ENCODE assay signal across 8 cellular contexts in the genomic region with DNA sequence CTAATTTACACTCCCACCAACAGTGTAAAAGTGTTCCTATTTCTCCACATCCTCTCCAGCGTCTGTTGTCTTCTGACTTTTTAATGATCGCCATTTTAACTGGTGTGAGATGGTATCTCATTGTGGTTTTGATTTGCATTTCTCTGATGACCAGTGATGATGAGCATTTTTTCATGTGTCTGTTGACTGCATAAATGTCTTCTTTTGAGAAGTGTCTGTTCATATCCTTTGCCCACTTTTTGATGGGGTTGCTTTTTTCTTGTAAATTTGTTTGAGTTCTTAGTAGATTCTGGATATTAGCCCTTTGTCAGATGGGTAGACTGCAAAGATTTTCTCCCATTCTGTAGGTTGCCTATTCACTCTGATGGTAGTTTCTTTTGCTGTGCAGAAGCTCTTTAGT.
DNase-seq lines count a peak whose midpoint lies in the region; ATAC-seq and TF ChIP-seq lines count a peak whose summit lies in the region.
"Not testable (repeated sequence)": the region's sequence is repeated elsewhere in the genome, so short reads cannot be mapped to it uniquely, and the experiment has no call there.

No MANE protein-coding gene starts in this region.

- H3K9me3 Mint-ChIP-seq in CD4-positive, alpha-beta memory T cell; immature natural killer cell; natural killer cell: not testable (repeated sequence)
- H3K9me3 Mint-ChIP-seq in T-cell = peaks cover 4 to 13% (median 7%) of the 10 kb centered on the region in 3 donors
- peaks cover 21% of the 10 kb centered on the region for H3K9me3 Mint-ChIP-seq in activated CD4-positive, alpha-beta memory T cell treated with anti-CD3 and anti-CD28 coated beads for 36 hours
- peaks cover 28% of the 10 kb centered on the region for H3K9me3 Mint-ChIP-seq in activated T-helper 1 cell treated with anti-CD3 and anti-CD28 coated beads, Interleukin-12 subunit alpha, Interleukin-12 subunit beta, Interleukin-2, Interleukin-4 antibody, amounts not matched to agents 30 ng/mL and 10 ng/mL and 1 ng/mL, durations not matched to agents 14 hours and 24 hours and 36 hours
- H3K9me3 Mint-ChIP-seq in activated naive CD8-positive, alpha-beta T cell (ENCODE audit: low read depth) = peaks cover 20% of the 10 kb centered on the region
- H3K9me3 Mint-ChIP-seq in stimulated activated naive CD8-positive, alpha-beta T cell treated with anti-CD3 and anti-CD28 coated beads, Interleukin-15, Interleukin-2, amounts not matched to agents 100 ng/mL and 50 ng/mL, for 24 hours = peaks cover 29% of the 10 kb centered on the region

- peaks cover 89 to 91% of the 10 kb centered on the region in 2 donors for H3K36me3 Mint-ChIP-seq in CD4-positive, alpha-beta memory T cell
- peaks cover 86% of the 10 kb centered on the region for H3K36me3 Mint-ChIP-seq in T-cell
- peaks cover 74% of the 10 kb centered on the region for H3K36me3 Mint-ChIP-seq in activated CD4-positive, alpha-beta memory T cell treated with anti-CD3 and anti-CD28 coated beads for 36 hours
- peaks cover 84% of the 10 kb centered on the region for H3K36me3 Mint-ChIP-seq in activated T-helper 1 cell treated with anti-CD3 and anti-CD28 coated beads, Interleukin-12 subunit alpha, Interleukin-12 subunit beta, Interleukin-2, Interleukin-4 antibody, amounts not matched to agents 30 ng/mL and 10 ng/mL and 1 ng/mL, durations not matched to agents 14 hours and 24 hours and 36 hours (ENCODE audit: low read depth)
- H3K36me3 Mint-ChIP-seq in activated naive CD8-positive, alpha-beta T cell = peaks cover 52% of the 10 kb centered on the region
- peaks cover 40 to 64% (median 54%) of the 10 kb centered on the region in 3 donors for H3K36me3 Mint-ChIP-seq in immature natural killer cell
- peaks cover 37% of the 10 kb centered on the region for H3K36me3 Mint-ChIP-seq in natural killer cell
- peaks cover 91% of the 10 kb centered on the region for H3K36me3 Mint-ChIP-seq in stimulated activated naive CD8-positive, alpha-beta T cell treated with anti-CD3 and anti-CD28 coated beads, Interleukin-15, Interleukin-2, amounts not matched to agents 100 ng/mL and 50 ng/mL, for 24 hours (ENCODE audit: low read depth)

- H3K27me3 Mint-ChIP-seq in CD4-positive, alpha-beta memory T cell; T-cell; activated CD4-positive, alpha-beta memory T cell treated with anti-CD3 and anti-CD28 coated beads for 36 hours; activated T-helper 1 cell treated with anti-CD3 and anti-CD28 coated beads, Interleukin-12 subunit alpha, Interleukin-12 subunit beta, Interleukin-2, Interleukin-4 antibody, amounts not matched to agents 30 ng/mL and 10 ng/mL and 1 ng/mL, durations not matched to agents 14 hours and 24 hours and 36 hours (ENCODE audit: insufficient read depth); activated naive CD8-positive, alpha-beta T cell; natural killer cell (ENCODE audit: low read depth in 2 of 2); stimulated activated naive CD8-positive, alpha-beta T cell treated with anti-CD3 and anti-CD28 coated beads, Interleukin-15, Interleukin-2, amounts not matched to agents 100 ng/mL and 50 ng/mL, for 24 hours: not testable (repeated sequence)
- H3K27me3 Mint-ChIP-seq in immature natural killer cell (ENCODE audit: low read depth in 3 of 3) = peaks cover 2 to 23% (median 13%) of the 10 kb centered on the region in 3 donors

- not testable (repeated sequence) for H3K36me3 ChIP-seq in CD4-positive, alpha-beta memory T cell (ENCODE audit: insufficient read depth, low read length)

- POLR2A ChIA-PET in CD4-positive, alpha-beta memory T cell (lab: Charles Lee; ENCODE audit: partially characterized antibody) = interaction anchor here (1.4 kb wide), 1 partner anchor 79 kb away, joined by 5 read pairs; the partner anchor contains the start of gene SLC38A1
- POLR2A ChIA-PET in T-cell (lab: Charles Lee) = interaction anchor here in 1 of 2 donors (0.7 kb wide), 1 partner anchor 73 kb away, joined by 3 read pairs; no protein-coding TSS in a partner anchor
- POLR2A ChIA-PET in activated CD4-positive, alpha-beta memory T cell treated with anti-CD3 and anti-CD28 coated beads for 36 hours (lab: Charles Lee) = not testable (repeated sequence)

- H3K27me3 ChIP-seq in CD4-positive, alpha-beta memory T cell (ENCODE audit: insufficient read depth, low read length) = not testable (repeated sequence)

- intact Hi-C loops in CD4-positive, alpha-beta memory T cell (cut with micrococcal nuclease); activated CD4-positive, alpha-beta memory T cell treated with anti-CD3 and anti-CD28 coated beads for 36 hours (cut with micrococcal nuclease); activated T-helper 1 cell treated with anti-CD3 and anti-CD28 coated beads, Interleukin-12 subunit alpha, Interleukin-12 subunit beta, Interleukin-2, Interleukin-4 antibody, amounts not matched to agents 30 ng/mL and 10 ng/mL and 1 ng/mL, durations not matched to agents 14 hours and 24 hours and 36 hours (cut with micrococcal nuclease); natural killer cell (cut with micrococcal nuclease): not testable (repeated sequence)

- not testable (repeated sequence) for H3K4me1 ChIP-seq in CD4-positive, alpha-beta memory T cell (ENCODE audit: insufficient read depth, low read length)

- peak overlapping the region in 5 of 7 donors; percentile 49 to 73 (median 59) for H3K27ac Mint-ChIP-seq in CD4-positive, alpha-beta memory T cell
- H3K27ac Mint-ChIP-seq in T-cell (peak overlapping the region; percentile 71 to 84), immature natural killer cell (peak overlapping the region in 4 of 6 donors; percentile 22 to 83 (median 73)), natural killer cell (peak overlapping the region; percentile 37 to 73)
- peak overlapping the region; percentile 51 for H3K27ac Mint-ChIP-seq in activated CD4-positive, alpha-beta memory T cell treated with anti-CD3 and anti-CD28 coated beads for 36 hours
- H3K27ac Mint-ChIP-seq in activated T-helper 1 cell treated with anti-CD3 and anti-CD28 coated beads, Interleukin-12 subunit alpha, Interleukin-12 subunit beta, Interleukin-2, Interleukin-4 antibody, amounts not matched to agents 30 ng/mL and 10 ng/mL and 1 ng/mL, durations not matched to agents 14 hours and 24 hours and 36 hours = peak overlapping the region; percentile 31
- H3K27ac Mint-ChIP-seq in activated naive CD8-positive, alpha-beta T cell = peak overlapping the region; percentile 83
- H3K27ac Mint-ChIP-seq in stimulated activated naive CD8-positive, alpha-beta T cell treated with anti-CD3 and anti-CD28 coated beads, Interleukin-15, Interleukin-2, amounts not matched to agents 100 ng/mL and 50 ng/mL, for 24 hours = peak overlapping the region; percentile 21

- TF ChIP-seq CTCF in natural killer cell (IDR thresholded peaks at IDR 0.05) = not testable (repeated sequence)

- not testable (repeated sequence) for ATAC-seq in T-cell (replicated peaks in 1 of 4); natural killer cell

- H3K27ac ChIP-seq in CD4-positive, alpha-beta memory T cell (ENCODE audit: low read depth, low read length) = not testable (repeated sequence)

- H3K4me3 Mint-ChIP-seq in CD4-positive, alpha-beta memory T cell; T-cell; activated CD4-positive, alpha-beta memory T cell treated with anti-CD3 and anti-CD28 coated beads for 36 hours; activated T-helper 1 cell treated with anti-CD3 and anti-CD28 coated beads, Interleukin-12 subunit alpha, Interleukin-12 subunit beta, Interleukin-2, Interleukin-4 antibody, amounts not matched to agents 30 ng/mL and 10 ng/mL and 1 ng/mL, durations not matched to agents 14 hours and 24 hours and 36 hours; activated naive CD8-positive, alpha-beta T cell; immature natural killer cell; natural killer cell; stimulated activated naive CD8-positive, alpha-beta T cell treated with anti-CD3 and anti-CD28 coated beads, Interleukin-15, Interleukin-2, amounts not matched to agents 100 ng/mL and 50 ng/mL, for 24 hours: not testable (repeated sequence)

- CTCF ChIA-PET in CD4-positive, alpha-beta memory T cell (lab: Charles Lee; ENCODE audit: partially characterized antibody); T-cell (lab: Charles Lee); activated CD4-positive, alpha-beta memory T cell treated with anti-CD3 and anti-CD28 coated beads for 36 hours (lab: Charles Lee): not testable (repeated sequence)

- H3K4me1 Mint-ChIP-seq in CD4-positive, alpha-beta memory T cell = peaks cover 21 to 59% (median 32%) of the 10 kb centered on the region in 4 donors
- H3K4me1 Mint-ChIP-seq in T-cell (peaks cover 59 to 62% (median 60%) of the 10 kb centered on the region in 3 donors), immature natural killer cell (peaks cover 14 to 58% of the 10 kb centered on the region in 2 donors), natural killer cell (peaks cover 36 to 51% of the 10 kb centered on the region in 2 donors)
- peaks cover 31% of the 10 kb centered on the region for H3K4me1 Mint-ChIP-seq in activated CD4-positive, alpha-beta memory T cell treated with anti-CD3 and anti-CD28 coated beads for 36 hours (ENCODE audit: low read depth)
- H3K4me1 Mint-ChIP-seq in activated T-helper 1 cell treated with anti-CD3 and anti-CD28 coated beads, Interleukin-12 subunit alpha, Interleukin-12 subunit beta, Interleukin-2, Interleukin-4 antibody, amounts not matched to agents 30 ng/mL and 10 ng/mL and 1 ng/mL, durations not matched to agents 14 hours and 24 hours and 36 hours (ENCODE audit: low read depth) = peaks cover 21% of the 10 kb centered on the region
- peaks cover 62% of the 10 kb centered on the region for H3K4me1 Mint-ChIP-seq in activated naive CD8-positive, alpha-beta T cell (ENCODE audit: low read depth)
- H3K4me1 Mint-ChIP-seq in stimulated activated naive CD8-positive, alpha-beta T cell treated with anti-CD3 and anti-CD28 coated beads, Interleukin-15, Interleukin-2, amounts not matched to agents 100 ng/mL and 50 ng/mL, for 24 hours (ENCODE audit: low read depth) = peaks cover 72% of the 10 kb centered on the region

- DNase-seq in CD4-positive, alpha-beta memory T cell; T-cell; activated CD4-positive, alpha-beta memory T cell treated with anti-CD3 and anti-CD28 coated beads for 36 hours; activated T-helper 1 cell treated with anti-CD3 and anti-CD28 coated beads, Interleukin-12 subunit alpha, Interleukin-12 subunit beta, Interleukin-2, Interleukin-4 antibody, amounts not matched to agents 30 ng/mL and 10 ng/mL and 1 ng/mL, durations not matched to agents 14 hours and 24 hours and 36 hours (ENCODE audit: low spot score); immature natural killer cell; natural killer cell: not testable (repeated sequence)

- not testable (repeated sequence) for H3K9me3 ChIP-seq in CD4-positive, alpha-beta memory T cell (ENCODE audit: control insufficient read depth in 1 of 2, low read length in 2 of 2)

- H3K4me3 ChIP-seq in CD4-positive, alpha-beta memory T cell (ENCODE audit: low read length in 2 of 2) = not testable (repeated sequence)

Comparison
In these comparisons a context has a peak if more than half of its experiments do, and no peak if none do; other contexts are left out.
1. H3K27ac Mint-ChIP-seq: peak in every context shown above with its lines; median percentile 83 in activated naive CD8-positive, alpha-beta T cell; 78 in T-cell; 73 in immature natural killer cell; 59 in CD4-positive, alpha-beta memory T cell; 55 in natural killer cell; 51 in activated CD4-positive, alpha-beta memory T cell treated with anti-CD3 and anti-CD28 coated beads for 36 hours; 31 in activated T-helper 1 cell treated with anti-CD3 and anti-CD28 coated beads, Interleukin-12 subunit alpha, Interleukin-12 subunit beta, Interleukin-2, Interleukin-4 antibody, amounts not matched to agents 30 ng/mL and 10 ng/mL and 1 ng/mL, durations not matched to agents 14 hours and 24 hours and 36 hours; 21 in stimulated activated naive CD8-positive, alpha-beta T cell treated with anti-CD3 and anti-CD28 coated beads, Interleukin-15, Interleukin-2, amounts not matched to agents 100 ng/mL and 50 ng/mL, for 24 hours.